Comparison of ENCODE assay signal across 18 cellular contexts in the genomic region with DNA sequence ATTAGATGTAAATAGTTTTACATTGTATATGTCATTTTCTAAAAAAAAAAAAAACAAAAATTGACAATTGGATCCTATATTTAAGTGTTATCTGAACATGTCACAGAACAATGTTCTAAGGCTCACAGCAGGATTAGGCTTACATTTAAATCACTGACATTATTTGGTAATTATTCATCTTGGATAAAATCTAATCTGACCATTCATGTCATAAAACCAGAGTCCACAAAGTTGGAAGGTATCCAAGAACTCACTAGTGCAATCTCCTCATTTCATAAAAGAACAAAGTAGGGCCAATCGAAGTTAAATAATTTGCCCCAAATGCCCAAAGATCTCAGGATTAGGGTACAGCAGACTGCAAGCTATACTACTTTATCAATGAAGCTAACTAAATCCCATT.
A peak's percentile ranks its signal among the peaks of the same experiment; 100 is the strongest.
DNase-seq lines count a peak whose midpoint lies in the region; ATAC-seq and TF ChIP-seq lines count a peak whose summit lies in the region.
"Had no signal": no experiment of that assay in that cellular context is flagged by ENCODE, and none has a peak within 500 bp of the region (broad histone marks: within the 10 kb centered on the region; RNA-seq: fewer than 3 reads in every experiment).

No MANE protein-coding gene starts in this region.

- TF ChIP-seq RAD21 in Ishikawa (IDR thresholded peaks at IDR 0.05; ENCODE audit: low read depth) = no peak

- no peak overlapping the region for H3K27ac Mint-ChIP-seq in T-helper 17 cell
- H3K27ac Mint-ChIP-seq: activated CD4-positive, alpha-beta memory T cell treated with anti-CD3 and anti-CD28 coated beads, Interleukin-2, amount 10 ng/mL, durations not matched to agents 7 days and 5 days; stimulated activated naive B cell treated with anti-CD40 and anti-IgM and Interleukin-4, amounts not matched to agents 10 μg/mL and 1 μg/mL and 100 μg/mL, for 72 hours; T-helper 1 cell treated with Interleukin-12 subunit alpha and Interleukin-12 subunit beta and Interleukin-4 antibody, amounts not matched to agents 30 μg/mL and 1 μg/mL, for 36 hours had no signal

- H3K4me3 ChIP-seq in fibroblast of villous mesenchyme (ENCODE audit: low read depth, low read length) = no peak overlapping the region
- H3K4me3 ChIP-seq: ascending aorta, left ventricle myocardium inferior, thyroid gland had no signal

- H3K9me3 ChIP-seq in T-helper 17 cell (ENCODE audit: control insufficient read depth, low read length, poor library complexity, severe bottlenecking) = no peaks in the 10 kb centered on the region
- H3K9me3 ChIP-seq: ascending aorta, left ventricle myocardium inferior, neutrophil, thyroid gland had no signal

- DNase-seq in astrocyte of the hippocampus (ENCODE audit: low read depth, low spot score) (peak; percentile 35), fibroblast of villous mesenchyme (ENCODE audit: low read depth) (peak; percentile 23), DMS53 (lab: John Stamatoyannopoulos, UW) (no peak), caudate nucleus (lab: John Stamatoyannopoulos, UW) (no peak), T-helper 17 cell (no peak), NCI-H524 treated with DMSO at 0.1 percent for 48 hours (lab: John Stamatoyannopoulos, UW) (no peak)
- DNase-seq: activated CD4-positive, alpha-beta memory T cell treated with anti-CD3 and anti-CD28 coated beads, Interleukin-2, amount 10 ng/mL, durations not matched to agents 7 days and 5 days; activated naive CD4-positive, alpha-beta T cell; left ventricle myocardium inferior; NCI-H526; right cardiac atrium; stimulated activated naive B cell treated with anti-CD40 and anti-IgM and Interleukin-4, amounts not matched to agents 10 μg/mL and 1 μg/mL and 100 μg/mL, for 72 hours; thyroid gland had no signal

- H3K27me3 Mint-ChIP-seq in T-helper 17 cell = no peaks in the 10 kb centered on the region
- H3K27me3 Mint-ChIP-seq: activated CD4-positive, alpha-beta memory T cell treated with anti-CD3 and anti-CD28 coated beads, Interleukin-2, amount 10 ng/mL, durations not matched to agents 7 days and 5 days; stimulated activated naive B cell treated with anti-CD40 and anti-IgM and Interleukin-4, amounts not matched to agents 10 μg/mL and 1 μg/mL and 100 μg/mL, for 72 hours had no signal

- H3K4me3 Mint-ChIP-seq in T-helper 17 cell = no peak overlapping the region
- H3K4me3 Mint-ChIP-seq: activated CD4-positive, alpha-beta memory T cell treated with anti-CD3 and anti-CD28 coated beads, Interleukin-2, amount 10 ng/mL, durations not matched to agents 7 days and 5 days; stimulated activated naive B cell treated with anti-CD40 and anti-IgM and Interleukin-4, amounts not matched to agents 10 μg/mL and 1 μg/mL and 100 μg/mL, for 72 hours; T-helper 1 cell treated with Interleukin-12 subunit alpha and Interleukin-12 subunit beta and Interleukin-4 antibody, amounts not matched to agents 30 μg/mL and 1 μg/mL, for 36 hours had no signal

- no peak for TF ChIP-seq CTCF in fibroblast of villous mesenchyme (IDR thresholded peaks at IDR 0.05; ENCODE audit: insufficient read depth, low read depth, low read length)

- H3K27ac ChIP-seq in caudate nucleus (ENCODE audit: low read depth, low read length) = no peak overlapping the region
- H3K27ac ChIP-seq: ascending aorta, left ventricle myocardium inferior, neutrophil, thyroid gland, VCaP had no signal

- peaks cover 4% of the 10 kb centered on the region for H3K36me3 Mint-ChIP-seq in T-helper 17 cell (ENCODE audit: low read depth)

- H3K4me1 Mint-ChIP-seq in T-helper 17 cell = peaks cover 6% of the 10 kb centered on the region

- TF ChIP-seq EP300 in Ishikawa (IDR thresholded peaks at IDR 0.05; ENCODE audit: borderline replicate concordance) = no peak

- ATAC-seq in T-helper 17 cell = no peak
- ATAC-seq: right cardiac atrium; stimulated activated naive B cell treated with anti-CD40 and anti-IgM and Interleukin-4, amounts not matched to agents 10 μg/mL and 1 μg/mL and 100 μg/mL, for 72 hours had no signal

TF ChIP-seq in Ishikawa, 13 proteins besides CTCF, POLR2A, EP300 and RAD21:
- TF ChIP-seq NFIC (IDR thresholded peaks at IDR 0.05) (peak; percentile 41; the same call in 1 of the 2 replicates), CEBPB (IDR thresholded peaks at IDR 0.05) (no peak)

Comparison
In these comparisons a context has a peak if more than half of its experiments do, and no peak if none do; other contexts are left out.
1. DNase-seq: peak in astrocyte of the hippocampus (single experiment) and fibroblast of villous mesenchyme (single experiment); none in DMS53 (single experiment), caudate nucleus (0 of 61), T-helper 17 cell (0 of 3) and NCI-H524 treated with DMSO at 0.1 percent for 48 hours (single experiment).